ENCODE assay signal across 23 cellular contexts in the genomic region with DNA sequence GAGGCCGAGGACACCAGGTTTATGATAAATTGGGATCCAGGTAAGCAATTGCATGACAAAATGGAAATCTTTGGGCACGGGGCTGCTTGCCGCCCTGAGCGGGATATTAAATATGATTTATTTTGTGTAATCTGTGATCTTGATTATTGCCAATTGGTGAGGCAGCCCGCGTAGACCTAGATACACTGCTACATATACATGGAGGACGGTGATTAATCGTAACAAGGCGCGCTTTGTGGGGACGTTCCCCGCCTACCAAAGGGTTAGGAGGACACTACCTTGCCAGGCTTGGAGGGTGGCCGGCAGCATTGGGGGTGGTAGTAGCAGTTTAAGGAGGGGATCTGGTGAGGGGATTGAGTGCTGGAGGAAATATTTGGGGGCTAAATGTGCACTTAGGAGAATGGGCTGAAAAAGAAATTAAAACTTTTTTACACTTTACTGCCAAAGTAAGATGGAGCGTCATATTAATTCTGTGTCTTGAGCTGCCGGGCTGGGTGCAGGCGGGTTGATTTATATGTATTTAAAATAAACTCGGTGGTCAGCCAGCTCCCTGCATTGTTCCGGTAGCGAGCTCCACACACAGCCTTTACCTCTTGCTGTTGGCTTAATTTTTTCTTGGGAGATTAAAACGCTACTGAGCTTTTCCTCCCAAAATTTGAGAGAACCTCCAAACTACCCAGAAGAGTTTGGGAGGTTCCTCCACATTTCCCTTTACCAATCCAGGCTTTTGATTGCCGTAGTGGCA. TPM values are rescaled to one million over a fixed set of nuclear protein-coding genes. Genes with fewer than 3 reads are reported as not detected.
DNase-seq lines count a peak whose midpoint lies in the region; ATAC-seq, FAIRE-seq and TF ChIP-seq lines count a peak whose summit lies in the region.
"Had no signal": no experiment of that assay in that cellular context is flagged by ENCODE, and none has a peak within 500 bp of the region (broad histone marks: within the 10 kb centered on the region; RNA-seq: fewer than 3 reads in every experiment).

No MANE protein-coding gene starts in this region.

- H3F3A ChIP-seq in GM23248 (ENCODE audit: insufficient read depth): 0 out of 2 replicates have a peak, but pooled peaks cover 10% of the 10 kb centered on the region

- no peaks in the 10 kb centered on the region for H3K79me2 ChIP-seq in GM23248 (ENCODE audit: insufficient read depth)
- H3K79me2 ChIP-seq: parathyroid adenoma had no signal

- H3K4me2 ChIP-seq in GM23248 (ENCODE audit: unreplicated experiment) (peak overlapping the region; percentile 92), skeletal muscle satellite cell (ENCODE audit: low read length) (peak overlapping the region; percentile 81)

- H3K36me3 ChIP-seq in GM23248 (ENCODE audit: low read depth) (no peaks in the 10 kb centered on the region), adipocyte (ENCODE audit: control insufficient read depth, insufficient read depth, low read length, severe bottlenecking) (no peaks in the 10 kb centered on the region), kidney (ENCODE audit: control insufficient read depth in 1 of 2, insufficient read depth in 2 of 2, low read length in 2 of 2) (no peaks in the 10 kb centered on the region), skeletal muscle satellite cell (ENCODE audit: insufficient read depth, low read length) (no peaks in the 10 kb centered on the region)
- H3K36me3 ChIP-seq: brain microvascular endothelial cell, sigmoid colon had no signal

- H3K9me2 ChIP-seq in GM23248 (ENCODE audit: insufficient read depth): no peaks in the 10 kb centered on the region

- H3K27me3 ChIP-seq in GM23248 (replicated peaks; ENCODE audit: insufficient read depth) (no peaks in the 10 kb centered on the region), adipocyte (replicated peaks; ENCODE audit: control insufficient read depth, insufficient read depth, low read length) (no peaks in the 10 kb centered on the region), skeletal muscle satellite cell (ENCODE audit: control insufficient read depth, insufficient read depth, low read length) (peaks cover 82% of the 10 kb centered on the region)

- no peaks in the 10 kb centered on the region; the same call in 1 of the 2 replicates for H3K4me1 ChIP-seq in GM23248 (ENCODE audit: insufficient read depth)
- peaks cover 9% of the 10 kb centered on the region for H3K4me1 ChIP-seq in adipocyte (ENCODE audit: control insufficient read depth, insufficient read depth, low read length)
- H3K4me1 ChIP-seq in kidney (ENCODE audit: control insufficient read depth in 1 of 2, insufficient read depth in 1 of 2, low read depth in 1 of 2, low read length in 2 of 2): peaks cover 4 to 8% of the 10 kb centered on the region in 2 donors
- peaks cover 10% of the 10 kb centered on the region for H3K4me1 ChIP-seq in skeletal muscle satellite cell (ENCODE audit: control insufficient read depth, insufficient read depth, low read length)
- H3K4me1 ChIP-seq: parathyroid adenoma had no signal

- 90 to 92% methylated on average over 21 of the region's 21 CpGs for WGBS in GM23248 (ENCODE audit: low coverage in 1 of 2, low lambda C conversion rate in 2 of 2, missing lambda C conversion rate in 2 of 2), 2 experiments

- H3K27ac ChIP-seq in GM23248 (peak overlapping the region; percentile 44; the same call in 1 of the 2 replicates), kidney (ENCODE audit: low read depth in 2 of 2, low read length in 2 of 2) (peak overlapping the region; percentile 90 to 95)
- H3K27ac ChIP-seq: brain microvascular endothelial cell, parathyroid adenoma, sigmoid colon had no signal

- DNase-seq in GM23248 (no peak), adipocyte (ENCODE audit: low read depth) (no peak), kidney (no peak)
- no peak for DNase-seq in stimulated activated CD8-positive, alpha-beta memory T cell treated with anti-CD3 and anti-CD28 coated beads, Interleukin-4, amount 100 ng/mL, for 48 hours
- DNase-seq: activated naive CD8-positive, alpha-beta T cell treated with anti-CD3 and anti-CD28 coated beads, Interleukin-2, amount 10 ng/mL, durations not matched to agents 7 days and 5 days; brain microvascular endothelial cell; effector memory CD8-positive, alpha-beta T cell; left cardiac atrium; naive thymus-derived CD4-positive, alpha-beta T cell; NCI-H1092; NCI-H187 treated with DMSO at 0.1 percent for 48 hours; NCI-H2227 treated with DMSO at 0.1 percent for 48 hours; sigmoid colon had no signal

- H4K20me1 ChIP-seq in GM23248 (ENCODE audit: insufficient read depth): no peaks in the 10 kb centered on the region

- H3K4me3 ChIP-seq in GM23248 (peak overlapping the region; percentile 62), adipocyte (ENCODE audit: low read length) (no peak overlapping the region), kidney (ENCODE audit: low read length in 2 of 2) (peak overlapping the region; percentile 61 to 65), skeletal muscle satellite cell (ENCODE audit: low read length) (no peak overlapping the region)
- H3K4me3 ChIP-seq: GM12878 had no signal

- ATAC-seq in HG02759 (IDR thresholded peaks at IDR 0.05; ENCODE audit: unreplicated experiment) (no peak), HG03457 (IDR thresholded peaks at IDR 0.05; ENCODE audit: unreplicated experiment) (no peak)
- ATAC-seq: effector memory CD8-positive, alpha-beta T cell; GM12878; naive thymus-derived CD4-positive, alpha-beta T cell; Right ventricle myocardium inferior had no signal

- H3K9me3 ChIP-seq in GM23248 (ENCODE audit: low read depth) (no peaks in the 10 kb centered on the region), adipocyte (ENCODE audit: control insufficient read depth, low read length) (no peaks in the 10 kb centered on the region), kidney (ENCODE audit: control insufficient read depth in 1 of 2, low read length in 2 of 2) (no peaks in the 10 kb centered on the region), skeletal muscle satellite cell (replicated peaks; ENCODE audit: low read length) (no peaks in the 10 kb centered on the region)
- H3K9me3 ChIP-seq: sigmoid colon had no signal

- no peak for FAIRE-seq in kidney (lab: Jason Lieb, UNC)
- FAIRE-seq: GM12878, TTC549 had no signal

- peak overlapping the region; percentile 61 for H3K9ac ChIP-seq in GM23248
- peak overlapping the region; percentile 42 for H3K9ac ChIP-seq in adipocyte (ENCODE audit: low read length)
- H3K9ac ChIP-seq in kidney (ENCODE audit: low read length in 2 of 2): peak overlapping the region; percentile 88 to 94
- no peak overlapping the region for H3K9ac ChIP-seq in skeletal muscle satellite cell (ENCODE audit: low read depth, low read length)
- H3K9ac ChIP-seq: parathyroid adenoma had no signal

- TF ChIP-seq CTCF in kidney (IDR thresholded peaks at IDR 0.05; ENCODE audit: borderline replicate concordance, extremely low read depth, insufficient read depth): no peak

- intact Hi-C loops in kidney (cut with DNase I): no loop called here

- H2AFZ ChIP-seq in GM23248: peak overlapping the region; percentile 71
- H2AFZ ChIP-seq: parathyroid adenoma had no signal

- in situ Hi-C loops in GM23248 (cut with MboI): no loop called here

RNA-seq across cellular contexts. Expression of gene HOXD3, which starts 4.1 kb away (rescaled TPM):
- total RNA-seq in GM23248 (2014; rRNA removed; shearing (Covaris generic)): 3.2 and 5.2 TPM in 2 replicates
- polyA plus RNA-seq in GM23248 (2016; fragmentation: Nextera tagmentation; extraction: Ambion mirVana) (1.9 and 2.3 TPM in 2 replicates), kidney (ENCODE audit: insufficient read depth, low read depth, low replicate concordance) (16.9 TPM)
- total RNA-seq in kidney: 29.3 TPM
- total RNA-seq in skeletal muscle satellite cell (2012; rRNA removed): 1.1 and 2.8 TPM in 2 replicates
- total RNA-seq: activated naive CD8-positive, alpha-beta T cell treated with anti-CD3 and anti-CD28 coated beads, Interleukin-2, amount 10 ng/mL, durations not matched to agents 7 days and 5 days; activated T-helper 2 cell treated with anti-CD3 and anti-CD28 coated beads, Interferon-gamma antibody, Interleukin-2, Interleukin-4, amounts not matched to agents 10 μg/mL and 5 μg/mL and 100 μg/mL, durations not matched to agents 14 hours and 24 hours and 36 hours; GM12878; LHCN-M2; naive thymus-derived CD4-positive, alpha-beta T cell; temporal lobe had no signal
- polyA plus RNA-seq: GM12878; naive thymus-derived CD4-positive, alpha-beta T cell had no signal

RNA-seq across cellular contexts. Expression of gene HOXD4, which starts 9.9 kb away (rescaled TPM):
- total RNA-seq in GM23248 (2014; rRNA removed; shearing (Covaris generic)): 2.5 and 7.8 TPM in 2 replicates
- polyA plus RNA-seq in GM23248 (2016; fragmentation: Nextera tagmentation; extraction: Ambion mirVana) (0.54 and 1.4 TPM in 2 replicates), kidney (ENCODE audit: insufficient read depth, low read depth, low replicate concordance) (12.1 TPM)
- total RNA-seq in kidney: 27.8 TPM
- 1.1 and 2.5 TPM in 2 replicates for total RNA-seq in skeletal muscle satellite cell (2012; rRNA removed)
- total RNA-seq: activated naive CD8-positive, alpha-beta T cell treated with anti-CD3 and anti-CD28 coated beads, Interleukin-2, amount 10 ng/mL, durations not matched to agents 7 days and 5 days; activated T-helper 2 cell treated with anti-CD3 and anti-CD28 coated beads, Interferon-gamma antibody, Interleukin-2, Interleukin-4, amounts not matched to agents 10 μg/mL and 5 μg/mL and 100 μg/mL, durations not matched to agents 14 hours and 24 hours and 36 hours; GM12878; LHCN-M2; naive thymus-derived CD4-positive, alpha-beta T cell; Right ventricle myocardium inferior; temporal lobe had no signal
- polyA plus RNA-seq: naive thymus-derived CD4-positive, alpha-beta T cell had no signal

RNA-seq across cellular contexts. Expression of gene HOXD1, which starts 27.3 kb away (rescaled TPM):
- total RNA-seq in GM23248 (2014; rRNA removed; shearing (Covaris generic)): 0.13 and 0.43 TPM in 2 replicates
- 1.5 and 2.2 TPM in 2 replicates for polyA plus RNA-seq in GM23248 (2016; fragmentation: Nextera tagmentation; extraction: Ambion mirVana)
- 11.3 TPM for total RNA-seq in kidney
- polyA plus RNA-seq in kidney (ENCODE audit: insufficient read depth, low read depth, low replicate concordance): 4.3 TPM
- total RNA-seq in skeletal muscle satellite cell (2012; rRNA removed): not detected in 2 replicates
- total RNA-seq: activated naive CD8-positive, alpha-beta T cell treated with anti-CD3 and anti-CD28 coated beads, Interleukin-2, amount 10 ng/mL, durations not matched to agents 7 days and 5 days; activated T-helper 2 cell treated with anti-CD3 and anti-CD28 coated beads, Interferon-gamma antibody, Interleukin-2, Interleukin-4, amounts not matched to agents 10 μg/mL and 5 μg/mL and 100 μg/mL, durations not matched to agents 14 hours and 24 hours and 36 hours; GM12878; LHCN-M2; naive thymus-derived CD4-positive, alpha-beta T cell; Right ventricle myocardium inferior; temporal lobe had no signal
- polyA plus RNA-seq: GM12878; naive thymus-derived CD4-positive, alpha-beta T cell had no signal

RNA-seq across cellular contexts. Expression of gene HOXD8, which starts 31.7 kb away (rescaled TPM):
- total RNA-seq in GM23248 (2014; rRNA removed; shearing (Covaris generic)): 23.4 and 27.8 TPM in 2 replicates
- polyA plus RNA-seq in GM23248 (2016; fragmentation: Nextera tagmentation; extraction: Ambion mirVana) (18.0 and 19.7 TPM in 2 replicates), kidney (ENCODE audit: insufficient read depth, low read depth, low replicate concordance) (122 TPM)
- total RNA-seq in kidney: 76.5 TPM
- 6.6 and 9.0 TPM in 2 replicates for total RNA-seq in skeletal muscle satellite cell (2012; rRNA removed)
- total RNA-seq: activated naive CD8-positive, alpha-beta T cell treated with anti-CD3 and anti-CD28 coated beads, Interleukin-2, amount 10 ng/mL, durations not matched to agents 7 days and 5 days; activated T-helper 2 cell treated with anti-CD3 and anti-CD28 coated beads, Interferon-gamma antibody, Interleukin-2, Interleukin-4, amounts not matched to agents 10 μg/mL and 5 μg/mL and 100 μg/mL, durations not matched to agents 14 hours and 24 hours and 36 hours; GM12878; naive thymus-derived CD4-positive, alpha-beta T cell had no signal
- polyA plus RNA-seq: GM12878; naive thymus-derived CD4-positive, alpha-beta T cell had no signal

RNA-seq across cellular contexts. Expression of gene HOXD9, which starts 38.7 kb away (rescaled TPM):
- 4.2 and 7.0 TPM in 2 replicates for total RNA-seq in GM23248 (2014; rRNA removed; shearing (Covaris generic))
- polyA plus RNA-seq in GM23248 (2016; fragmentation: Nextera tagmentation; extraction: Ambion mirVana): 5.7 and 7.2 TPM in 2 replicates
- total RNA-seq in kidney: 36.5 TPM
- polyA plus RNA-seq in kidney (ENCODE audit: insufficient read depth, low read depth, low replicate concordance): 36.4 TPM
- total RNA-seq in skeletal muscle satellite cell (2012; rRNA removed): 1.1 and 1.3 TPM in 2 replicates
- total RNA-seq: activated naive CD8-positive, alpha-beta T cell treated with anti-CD3 and anti-CD28 coated beads, Interleukin-2, amount 10 ng/mL, durations not matched to agents 7 days and 5 days; activated T-helper 2 cell treated with anti-CD3 and anti-CD28 coated beads, Interferon-gamma antibody, Interleukin-2, Interleukin-4, amounts not matched to agents 10 μg/mL and 5 μg/mL and 100 μg/mL, durations not matched to agents 14 hours and 24 hours and 36 hours; GM12878; naive thymus-derived CD4-positive, alpha-beta T cell; Right ventricle myocardium inferior; temporal lobe had no signal
- polyA plus RNA-seq: GM12878; naive thymus-derived CD4-positive, alpha-beta T cell had no signal

Comparison
In these comparisons a context has a peak if more than half of its experiments do, and no peak if none do; other contexts are left out.
1. H3K4me3 ChIP-seq: peak in GM23248 (single experiment) and kidney (2 of 2); none in adipocyte (single experiment) and skeletal muscle satellite cell (single experiment).